Comparison of ENCODE assay signal across 8 cellular contexts in the genomic region with DNA sequence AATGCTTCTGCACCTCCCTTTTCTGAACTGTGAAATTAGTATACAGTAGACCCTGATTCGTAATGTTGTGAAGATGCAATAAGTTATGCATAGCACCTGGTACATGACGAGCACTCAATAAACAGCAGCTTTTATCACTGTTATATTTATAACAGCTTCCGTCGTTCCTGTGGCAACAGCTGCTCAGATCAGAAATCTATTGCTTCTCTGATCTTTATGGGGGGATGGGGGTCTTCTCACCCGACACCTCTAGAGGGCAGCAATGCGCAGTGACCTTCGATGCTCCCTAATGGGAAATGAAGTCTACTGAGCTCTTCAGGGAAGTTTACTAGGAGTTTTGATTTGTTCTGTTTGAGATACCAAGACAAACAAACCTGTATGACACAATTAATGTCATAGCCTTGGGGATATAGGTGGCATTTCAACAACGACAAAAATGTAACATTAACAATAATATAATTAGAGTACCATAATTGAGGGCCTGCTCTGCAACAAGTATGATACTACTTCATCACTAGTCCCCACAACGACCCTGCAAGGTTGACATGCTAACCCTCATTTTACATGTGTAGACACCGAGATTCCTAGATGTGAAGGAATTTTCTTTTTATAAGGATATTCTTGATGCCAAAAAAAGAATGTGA.
A peak's percentile ranks its signal among the peaks of the same experiment; 100 is the strongest.
DNase-seq lines count a peak whose midpoint lies in the region; ATAC-seq and TF ChIP-seq lines count a peak whose summit lies in the region.

No MANE protein-coding gene starts in this region.

- no peaks in the 10 kb centered on the region for H3K9me2 ChIP-seq in OCI-LY1 (ENCODE audit: low read depth, low read length)

- no peaks in the 10 kb centered on the region for H3K79me2 ChIP-seq in OCI-LY1 (ENCODE audit: insufficient read depth, low read length)

- in situ Hi-C loops in HAP-1 (cut with MboI; ENCODE audit: low sequenced_read_pairs): no loop called here

- peak; percentile 55 for ATAC-seq in foreskin keratinocyte
- no peak for ATAC-seq in GM19455 (IDR thresholded peaks at IDR 0.05; ENCODE audit: unreplicated experiment)

- intact Hi-C loops in prostate gland (cut with DNase I): loop anchor here (5.0 kb wide), 1 partner anchor 291 kb away; the partner anchor contains the start of gene SFMBT2

- H3K4me1 ChIP-seq in HAP-1 (no peaks in the 10 kb centered on the region), OCI-LY1 (ENCODE audit: insufficient read depth, low read length, severe bottlenecking) (no peaks in the 10 kb centered on the region), foreskin keratinocyte (no peaks in the 10 kb centered on the region), prostate gland (replicated peaks) (no peaks in the 10 kb centered on the region)

- H3K27ac ChIP-seq in OCI-LY1 (ENCODE audit: low read depth, low read length, poor library complexity, severe bottlenecking) (no peak overlapping the region), foreskin keratinocyte (no peak overlapping the region), prostate gland (no peak overlapping the region)

- 27% methylated on average over 10 of the region's 10 CpGs for WGBS in prostate gland

- H3K9ac ChIP-seq in OCI-LY1 (ENCODE audit: low read length): no peak overlapping the region

- no peaks in the 10 kb centered on the region for H4K20me1 ChIP-seq in OCI-LY1 (ENCODE audit: insufficient read depth, low read length)

- H3K27me3 ChIP-seq in HAP-1 (ENCODE audit: low read depth): peaks cover 10% of the 10 kb centered on the region
- no peaks in the 10 kb centered on the region for H3K27me3 ChIP-seq in OCI-LY1 (ENCODE audit: insufficient read depth, low read length)
- H3K27me3 ChIP-seq in foreskin keratinocyte: peaks cover 49% of the 10 kb centered on the region
- no peaks in the 10 kb centered on the region for H3K27me3 ChIP-seq in prostate gland (replicated peaks; ENCODE audit: insufficient read depth)

- DNase-seq in ELF-1 (ENCODE audit: low read depth, low spot score): peak; percentile 65
- peak; percentile 57 to 86 for DNase-seq in HAP-1 (ENCODE audit: low spot score in 2 of 2)
- peak; percentile 63 for DNase-seq in activated T-cell treated with anti-CD3 and anti-CD28 coated beads for 48 hours (ENCODE audit: low read depth)
- no peak for DNase-seq in foreskin keratinocyte
- DNase-seq in prostate gland (ENCODE audit: low spot score): peak; percentile 32
- DNase-seq in NCI-H2196 (lab: John Stamatoyannopoulos, UW; ENCODE audit: unreplicated experiment): no peak

- H3F3A ChIP-seq in OCI-LY1 (ENCODE audit: insufficient read depth, low read length): no peaks in the 10 kb centered on the region

- TF ChIP-seq POLR2A in prostate gland (IDR thresholded peaks at IDR 0.05): no peak

- H3K4me3 ChIP-seq in HAP-1 (no peak overlapping the region), OCI-LY1 (ENCODE audit: low read depth, low read length, poor library complexity, severe bottlenecking) (no peak overlapping the region), prostate gland (no peak overlapping the region)

- no peak overlapping the region for H3K4me2 ChIP-seq in OCI-LY1 (ENCODE audit: low read length)

- H3K9me3 ChIP-seq in HAP-1 (no peaks in the 10 kb centered on the region), OCI-LY1 (ENCODE audit: low read length) (no peaks in the 10 kb centered on the region), prostate gland (no peaks in the 10 kb centered on the region)

- no peak overlapping the region for H2AFZ ChIP-seq in OCI-LY1 (ENCODE audit: low read length)

- peak; percentile 76 for TF ChIP-seq CTCF in OCI-LY1 (IDR thresholded peaks at IDR 0.05; ENCODE audit: low read length)
- peak; percentile 77 for TF ChIP-seq CTCF in foreskin keratinocyte (conservative IDR thresholded peaks at IDR 0.05)
- TF ChIP-seq CTCF in prostate gland (IDR thresholded peaks at IDR 0.05): peak in 3 of 4 experiments; percentile 54 to 60 (median 54)

- H3K36me3 ChIP-seq in HAP-1 (replicated peaks) (no peaks in the 10 kb centered on the region), OCI-LY1 (ENCODE audit: insufficient read depth, low read length) (no peaks in the 10 kb centered on the region), prostate gland (no peaks in the 10 kb centered on the region)

Comparison
In these comparisons a context has a peak if more than half of its experiments do, and no peak if none do; other contexts are left out.
1. DNase-seq: peak in ELF-1 (single experiment), HAP-1 (2 of 2), activated T-cell treated with anti-CD3 and anti-CD28 coated beads for 48 hours (single experiment) and prostate gland (single experiment); none in foreskin keratinocyte (0 of 2) and NCI-H2196 (single experiment).
2. Peak in every context shown above with its lines, with median percentiles within 50 percentile points of each other: CTCF ChIP-seq.